ENCODE assay signal across 8 cellular contexts in the genomic region with DNA sequence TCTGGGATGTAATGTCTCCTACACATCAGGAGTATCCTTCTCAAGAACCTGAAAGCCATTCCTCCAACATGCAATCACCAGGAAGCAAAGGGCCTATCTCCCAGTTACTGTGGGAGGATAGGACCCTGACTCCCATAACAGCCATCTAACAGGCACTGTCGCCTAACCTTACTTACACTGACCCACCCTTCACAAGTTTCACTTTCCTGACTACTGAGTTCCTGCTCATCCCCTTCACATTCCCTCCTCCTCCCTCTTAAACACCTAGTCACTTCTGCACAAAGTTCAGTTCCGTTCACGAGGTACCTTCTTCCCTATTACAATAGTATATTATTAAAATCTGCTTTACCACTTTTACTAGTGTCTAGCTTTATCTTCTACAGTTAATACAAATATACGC.
A peak's percentile ranks its signal among the peaks of the same experiment; 100 is the strongest.
DNase-seq lines count a peak whose midpoint lies in the region; ATAC-seq and TF ChIP-seq lines count a peak whose summit lies in the region.

No MANE protein-coding gene starts in this region.

- peak overlapping the region; percentile 90 for H3K27ac Mint-ChIP-seq in stimulated activated effector memory CD8-positive, alpha-beta T cell treated with anti-CD3 and anti-CD28 coated beads, Interleukin-12 subunit alpha, Interleukin-12 subunit beta, amount 100 ng/mL, for 72 hours

- H3K4me3 ChIP-seq in SU-DHL-6 (ENCODE audit: insufficient read depth, low read length, poor library complexity, severe bottlenecking) (peak overlapping the region; percentile 80), foreskin fibroblast (ENCODE audit: low read depth in 1 of 2, low read length in 2 of 2) (peak overlapping the region; percentile 74 to 89)

- H3K9me3 ChIP-seq in SU-DHL-6 (ENCODE audit: insufficient read depth, low read length), result no peaks in the 10 kb centered on the region

- peaks cover 6% of the 10 kb centered on the region; the same call in 1 of the 2 replicates for H3K36me3 ChIP-seq in SU-DHL-6 (ENCODE audit: low read length)

- H3K27ac ChIP-seq in SU-DHL-6 (ENCODE audit: low read depth, low read length), result peak overlapping the region; percentile 40; the same call in 1 of the 2 replicates

- H3K9me2 ChIP-seq in SU-DHL-6 (replicated peaks; ENCODE audit: insufficient read depth, low read length), result no peaks in the 10 kb centered on the region

- H3K4me2 ChIP-seq in SU-DHL-6 (ENCODE audit: low read depth, low read length, poor library complexity, severe bottlenecking), result peak overlapping the region; percentile 86

- no peak for TF ChIP-seq CTCF in SU-DHL-6 (IDR thresholded peaks at IDR 0.05; ENCODE audit: insufficient read depth, low read length, poor library complexity, severe bottlenecking)
- TF ChIP-seq CTCF in foreskin fibroblast (IDR thresholded peaks at IDR 0.05; ENCODE audit: low read depth, low read length), result no peak

- DNase-seq in NOMO-1 treated with DMSO at 0.1 percent for 48 hours (lab: John Stamatoyannopoulos, UW; ENCODE audit: unreplicated experiment) (peak; percentile 20), NOMO-1 (lab: John Stamatoyannopoulos, UW; ENCODE audit: unreplicated experiment in 2 of 2) (no peak), foreskin fibroblast (no peak), NCI-H82 treated with DMSO at 0.1 percent for 48 hours (lab: John Stamatoyannopoulos, UW; ENCODE audit: unreplicated experiment) (no peak), T-helper 9 cell (no peak)
- no peak for DNase-seq in stimulated activated effector memory CD8-positive, alpha-beta T cell treated with anti-CD3 and anti-CD28 coated beads, Interleukin-12 subunit alpha, Interleukin-12 subunit beta, amount 100 ng/mL, for 72 hours (ENCODE audit: low spot score in 2 of 2)

- ATAC-seq in stimulated activated effector memory CD8-positive, alpha-beta T cell treated with anti-CD3 and anti-CD28 coated beads, Interleukin-12 subunit alpha, Interleukin-12 subunit beta, amount 100 ng/mL, for 72 hours, result no peak
- no peak for ATAC-seq in GM19397 (IDR thresholded peaks at IDR 0.05; ENCODE audit: unreplicated experiment)

- peaks cover 40% of the 10 kb centered on the region for H3K4me1 Mint-ChIP-seq in stimulated activated effector memory CD8-positive, alpha-beta T cell treated with anti-CD3 and anti-CD28 coated beads, Interleukin-12 subunit alpha, Interleukin-12 subunit beta, amount 100 ng/mL, for 72 hours

- peak overlapping the region; percentile 90 for H3K4me3 Mint-ChIP-seq in stimulated activated effector memory CD8-positive, alpha-beta T cell treated with anti-CD3 and anti-CD28 coated beads, Interleukin-12 subunit alpha, Interleukin-12 subunit beta, amount 100 ng/mL, for 72 hours

- H3K36me3 Mint-ChIP-seq in stimulated activated effector memory CD8-positive, alpha-beta T cell treated with anti-CD3 and anti-CD28 coated beads, Interleukin-12 subunit alpha, Interleukin-12 subunit beta, amount 100 ng/mL, for 72 hours, result peaks cover 51% of the 10 kb centered on the region

- H3K79me2 ChIP-seq in SU-DHL-6 (ENCODE audit: insufficient read depth, low read length), result no peaks in the 10 kb centered on the region

- no peaks in the 10 kb centered on the region for H3K9me3 Mint-ChIP-seq in stimulated activated effector memory CD8-positive, alpha-beta T cell treated with anti-CD3 and anti-CD28 coated beads, Interleukin-12 subunit alpha, Interleukin-12 subunit beta, amount 100 ng/mL, for 72 hours

- H3K27me3 ChIP-seq in SU-DHL-6 (ENCODE audit: low read length), result no peaks in the 10 kb centered on the region

- peaks cover 7% of the 10 kb centered on the region; the same call in 1 of the 2 replicates for H3F3A ChIP-seq in SU-DHL-6 (ENCODE audit: insufficient read depth)

- 0 out of 2 replicates have a peak, but pooled peaks cover 2% of the 10 kb centered on the region for H4K20me1 ChIP-seq in SU-DHL-6 (ENCODE audit: low read depth, low read length)

- H2AFZ ChIP-seq in SU-DHL-6 (ENCODE audit: low read depth, low read length, severe bottlenecking), result peak overlapping the region; percentile 87

- peak overlapping the region; percentile 71 for H3K9ac ChIP-seq in SU-DHL-6 (ENCODE audit: low read length)
